ENCODE assay signal across 8 cellular contexts in genomic region chr1:58883888-58884482, GRCh38.
A peak's percentile ranks its signal among the peaks of the same experiment; 100 is the strongest.
DNase-seq lines count a peak whose midpoint lies in the region; ATAC-seq and TF ChIP-seq lines count a peak whose summit lies in the region.
"Had no signal": no experiment of that assay in that cellular context is flagged by ENCODE, and none has a peak within 500 bp of the region (broad histone marks: within the 10 kb centered on the region; RNA-seq: fewer than 3 reads in every experiment).

No MANE protein-coding gene starts in this region.

- TF ChIP-seq POLR2A in erythroblast (IDR thresholded peaks at IDR 0.05; ENCODE audit: low read length): no peak

- H3K27me3 ChIP-seq in thoracic aorta (replicated peaks; ENCODE audit: insufficient read depth): no peaks in the 10 kb centered on the region

- DNase-seq in NCI-H2107 treated with DMSO at 0.1 percent for 48 hours (lab: John Stamatoyannopoulos, UW; ENCODE audit: unreplicated experiment) (peak; percentile 94), erythroblast (lab: John Stamatoyannopoulos, UW) (peak; percentile 78 to 93), thoracic aorta (ENCODE audit: low spot score) (no peak), germinal center (ENCODE audit: low spot score) (no peak), medulla oblongata (ENCODE audit: extremely low spot score) (no peak)
- no peak for DNase-seq in stimulated activated CD4-positive, alpha-beta T cell treated with anti-CD3 and anti-CD28 coated beads, Interleukin-12 subunit alpha, Interleukin-12 subunit beta, amount 100 ng/mL, for 4 hours
- DNase-seq: stimulated activated CD4-positive, alpha-beta T cell treated with anti-CD3 and anti-CD28 coated beads, Interleukin-2, amount 100 ng/mL, for 24 hours had no signal

- H3K36me3 ChIP-seq in thoracic aorta: no peaks in the 10 kb centered on the region

- peak overlapping the region; percentile 82 to 83 for H3K27ac ChIP-seq in thoracic aorta

- peak; percentile 70 for ATAC-seq in GM21528 (IDR thresholded peaks at IDR 0.05; ENCODE audit: low FRiP score, unreplicated experiment)
- no peak for ATAC-seq in thoracic aorta (ENCODE audit: insufficient number of reproducible peaks, low FRiP score, low read depth)

- no peaks in the 10 kb centered on the region for H3K9me3 ChIP-seq in thoracic aorta

- peaks cover 38 to 55% of the 10 kb centered on the region in 2 donors for H3K4me1 ChIP-seq in thoracic aorta (ENCODE audit: control insufficient read depth in 1 of 2, low read depth in 2 of 2)

- no peak for TF ChIP-seq CTCF in thoracic aorta (IDR thresholded peaks at IDR 0.05)

- H3K4me3 ChIP-seq in thoracic aorta: no peak overlapping the region

Comparison
In these comparisons a context has a peak if more than half of its experiments do, and no peak if none do; other contexts are left out.
1. DNase-seq: peak in NCI-H2107 treated with DMSO at 0.1 percent for 48 hours (single experiment) and erythroblast (2 of 2); none in thoracic aorta (single experiment), germinal center (single experiment), stimulated activated CD4-positive, alpha-beta T cell treated with anti-CD3 and anti-CD28 coated beads, Interleukin-12 subunit alpha, Interleukin-12 subunit beta, amount 100 ng/mL, for 4 hours (single experiment) and medulla oblongata (single experiment).